ENCODE assay signal across 8 cellular contexts in genomic region chr11:9461068-9461759, GRCh38. TPM values are rescaled to one million over a fixed set of nuclear protein-coding genes. Genes with fewer than 3 reads are reported as not detected.
DNase-seq lines count a peak whose midpoint lies in the region; ATAC-seq, FAIRE-seq and TF ChIP-seq lines count a peak whose summit lies in the region.

No MANE protein-coding gene starts in this region.

- POLR2A ChIA-PET in AG04450 (lab: Yijun Ruan, JAX): interaction anchor here (0.6 to 2.6 kb wide), 44 partner anchors 10 to 1944 kb away, joined by 3 to 27 read pairs (median 4); partner anchors contain the start of genes ADM, DENND5A, IPO7 and TMEM41B

- TF ChIP-seq CTCF in AG04450 (IDR thresholded peaks at IDR 0.05; ENCODE audit: low read depth, low read length) (no peak), kidney (IDR thresholded peaks at IDR 0.05; ENCODE audit: borderline replicate concordance, extremely low read depth, insufficient read depth) (no peak)

- peak; percentile 66 for DNase-seq in AG04450 (ENCODE audit: low read depth, low spot score)
- peak; percentile 93 for DNase-seq in NCI-H2196 (lab: John Stamatoyannopoulos, UW; ENCODE audit: unreplicated experiment)
- peak; percentile 57 for DNase-seq in activated CD4-positive, CD25-positive, alpha-beta regulatory T cell treated with anti-CD3 and anti-CD28 coated beads, Interleukin-2, amount 50 U/mL, for 16 hours (ENCODE audit: low read depth, low spot score)
- peak; percentile 33 to 63 for DNase-seq in cerebellar nuclear complex (lab: John Stamatoyannopoulos, UW)
- peak; percentile 97 for DNase-seq in kidney
- DNase-seq in stimulated activated CD4-positive, alpha-beta T cell treated with anti-CD3 and anti-CD28 coated beads, Interleukin-15, amount 100 ng/mL, for 24 hours: peak; percentile 83

- H3K27ac ChIP-seq in AG04450 (ENCODE audit: low read depth, low read length) (peak overlapping the region; percentile 99), kidney (ENCODE audit: low read depth in 2 of 2, low read length in 2 of 2) (peak overlapping the region; percentile 94 to 98)

- no peak for FAIRE-seq in kidney (lab: Jason Lieb, UNC)

- intact Hi-C loops in kidney (cut with DNase I): no loop called here

- H3K9me3 ChIP-seq in AG04450 (ENCODE audit: control insufficient read depth, insufficient read depth, low read length) (peaks cover 10% of the 10 kb centered on the region; the same call in 1 of the 2 replicates), kidney (ENCODE audit: control insufficient read depth in 1 of 2, low read length in 2 of 2) (no peaks in the 10 kb centered on the region)

- no peaks in the 10 kb centered on the region for H3K36me3 ChIP-seq in kidney (ENCODE audit: control insufficient read depth in 1 of 2, insufficient read depth in 2 of 2, low read length in 2 of 2)

- H3K4me3 ChIP-seq in AG04450 (ENCODE audit: low read depth, low read length) (peak overlapping the region; percentile 67), kidney (ENCODE audit: low read length in 2 of 2) (peak overlapping the region; percentile 78 to 97)

- no peaks in the 10 kb centered on the region for H3K27me3 ChIP-seq in AG04450 (ENCODE audit: control insufficient read depth, insufficient read depth, low read length)

- CTCF ChIA-PET in AG04450 (lab: Charles Lee): interaction anchor here (0.6 to 2.0 kb wide), 2 partner anchors 21 to 45 kb away, joined by 3 to 7 read pairs; no protein-coding TSS in a partner anchor

- ATAC-seq in GM18873 (IDR thresholded peaks at IDR 0.05; ENCODE audit: low FRiP score, unreplicated experiment): peak; percentile 38
- peak; percentile 49 for ATAC-seq in HG03108 (IDR thresholded peaks at IDR 0.05; ENCODE audit: unreplicated experiment)

- peak overlapping the region; percentile 72 to 95 for H3K9ac ChIP-seq in kidney (ENCODE audit: low read length in 2 of 2)

- H3K4me1 ChIP-seq in kidney (ENCODE audit: control insufficient read depth in 1 of 2, insufficient read depth in 1 of 2, low read depth in 1 of 2, low read length in 2 of 2): peaks cover 0 to 4% of the 10 kb centered on the region in 2 donors

RNA-seq across cellular contexts. Expression of gene ZNF143, which starts 0.4 kb away (rescaled TPM):
- polyA plus RNA-seq in AG04450 (2011; rRNA removed) (29.1 and 29.4 TPM in 2 replicates), kidney (ENCODE audit: insufficient read depth, low read depth, low replicate concordance) (8.6 TPM)
- polyA minus RNA-seq in AG04450 (2011; rRNA and poly(A)+ RNA removed): 90.4 and 98.3 TPM in 2 replicates
- total RNA-seq in kidney: 30.3 TPM

Comparison
In these comparisons a context has a peak if more than half of its experiments do, and no peak if none do; other contexts are left out.
1. Peak in every context shown above with its lines: DNase-seq, ATAC-seq, H3K4me3 ChIP-seq and H3K27ac ChIP-seq.